In the genomic region with DNA sequence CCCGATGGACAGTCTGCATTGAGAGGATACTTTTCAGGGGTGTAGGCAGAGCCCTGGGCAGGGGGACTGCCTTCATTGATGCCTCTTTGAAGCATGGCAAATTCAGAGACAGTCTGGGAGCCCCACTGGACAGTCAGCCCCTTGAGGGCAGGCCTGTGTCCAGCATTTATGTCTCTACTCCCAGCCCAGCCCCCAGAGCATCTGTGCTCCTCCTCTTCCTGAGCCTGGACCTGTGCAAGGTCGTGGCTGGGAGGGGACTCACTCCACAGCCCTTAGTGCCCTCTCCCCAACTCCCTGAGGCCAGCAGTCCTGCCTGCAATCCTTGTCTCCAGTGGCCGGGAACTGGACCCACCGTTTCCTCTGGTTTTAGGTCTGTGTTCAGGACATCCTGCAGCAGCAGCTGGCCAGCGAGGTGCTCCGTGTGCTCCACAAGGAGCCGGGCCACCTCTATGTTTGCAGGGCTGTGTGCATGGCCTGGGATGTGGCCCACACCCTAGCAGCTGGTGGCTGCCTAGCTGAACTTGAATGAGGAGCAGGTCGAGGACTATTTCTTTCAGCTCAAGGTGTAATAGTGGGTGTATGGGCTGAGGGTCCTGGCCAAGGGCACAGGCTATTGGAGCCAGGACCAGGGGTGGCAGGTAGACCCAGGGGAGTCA, we compare ENCODE assay signal across 13 cellular contexts. TPM values are rescaled to one million over a fixed set of nuclear protein-coding genes. Genes with fewer than 3 reads are reported as not detected.
DNase-seq lines count a peak whose midpoint lies in the region; ATAC-seq, FAIRE-seq and TF ChIP-seq lines count a peak whose summit lies in the region.
"Not testable (repeated sequence)": the region's sequence is repeated elsewhere in the genome, so short reads cannot be mapped to it uniquely, and the experiment has no call there.
"Had no signal": no experiment of that assay in that cellular context is flagged by ENCODE, and none has a peak within 500 bp of the region (broad histone marks: within the 10 kb centered on the region; RNA-seq: fewer than 3 reads in every experiment).

No MANE protein-coding gene starts in this region.

- not testable (repeated sequence) for H3K36me3 Mint-ChIP-seq in endodermal cell (ENCODE audit: low read depth)

- TF ChIP-seq CTCF in bronchial epithelial cell (IDR thresholded peaks at IDR 0.05; ENCODE audit: insufficient read depth, low read length, severe bottlenecking); endodermal cell (conservative IDR thresholded peaks at IDR 0.05); mucosa of descending colon (IDR thresholded peaks at IDR 0.05): not testable (repeated sequence)

- H3K9me3 Mint-ChIP-seq in endodermal cell: not testable (repeated sequence)

- not testable (repeated sequence) for H3K4me1 ChIP-seq in endodermal cell (ENCODE audit: control insufficient read depth, insufficient read depth, low read length); mucosa of descending colon (ENCODE audit: low read depth)

- H3K9ac ChIP-seq in endodermal cell (ENCODE audit: extremely low read depth, low read length, poor library complexity, severe bottlenecking): not testable (repeated sequence)

- H3K4me1 Mint-ChIP-seq in endodermal cell: not testable (repeated sequence)

- H3K9me3 ChIP-seq in endodermal cell (ENCODE audit: control insufficient read depth, low read length); mucosa of descending colon: not testable (repeated sequence)

- H3K4me3 Mint-ChIP-seq in endodermal cell: not testable (repeated sequence)

- peak; percentile 92 for FAIRE-seq in HTR-8/SVneo (lab: Jason Lieb, UNC)
- peak; percentile 94 for FAIRE-seq in bronchial epithelial cell (lab: Jason Lieb, UNC)

- not testable (repeated sequence) for H3K27me3 ChIP-seq in bronchial epithelial cell (ENCODE audit: control insufficient read depth, insufficient read depth, low read length); endodermal cell (ENCODE audit: control insufficient read depth, insufficient read depth, low read length, poor library complexity, severe bottlenecking)

- WGBS in endodermal cell (ENCODE audit: insufficient coverage in 1 of 2, insufficient read length in 1 of 2), 2 experiments: 89% methylated on average over 2 of the region's 8 CpGs; no CpG with 5 or more reads in 1 of the 2 experiments

- H3K27ac Mint-ChIP-seq in endodermal cell: not testable (repeated sequence)

- H3K4me3 ChIP-seq in bronchial epithelial cell (ENCODE audit: low read depth, low read length); endodermal cell (ENCODE audit: low read length); mucosa of descending colon: not testable (repeated sequence)

- peak; percentile 73 for ATAC-seq in left colon
- ATAC-seq in mucosa of descending colon: peak; percentile 56

- not testable (repeated sequence) for H3K27me3 Mint-ChIP-seq in endodermal cell (ENCODE audit: insufficient read depth)

- not testable (repeated sequence) for DNase-seq in HTR-8/SVneo (ENCODE audit: insufficient read length, low spot score); bronchial epithelial cell (ENCODE audit: low read depth); left colon; mucosa of descending colon
- peak; percentile 26 for DNase-seq in endodermal cell

- H3K36me3 ChIP-seq in bronchial epithelial cell (ENCODE audit: control insufficient read depth, insufficient read depth, low read length); endodermal cell (ENCODE audit: control insufficient read depth, insufficient read depth, low read length); mucosa of descending colon (ENCODE audit: low read depth): not testable (repeated sequence)

- intact Hi-C loops in left colon (cut with DNase I, micrococcal nuclease); mucosa of descending colon (cut with DNase I, micrococcal nuclease): not testable (repeated sequence)

- H3K27ac ChIP-seq in endodermal cell (ENCODE audit: low read depth, low read length): not testable (repeated sequence)

RNA-seq across cellular contexts. Expression of a gene that starts 22.6 kb away (rescaled TPM):
- total RNA-seq in bronchial epithelial cell (under 0.01 and 0.26 TPM in 2 replicates), endodermal cell (not detected), left colon (10 to 100 TPM; 35.5 to 46.2 TPM), mucosa of descending colon (10 to 100 TPM; 14.3 to 55.3 (median 26.6) TPM)
- polyA plus RNA-seq in endodermal cell (2013, experiment 1 of 2): not detected
- not detected for polyA plus RNA-seq in endodermal cell (2013, experiment 2 of 2)
- total RNA-seq: A673; CD4-positive, alpha-beta memory T cell; CD4-positive, CD25-positive, alpha-beta regulatory T cell; CD8-positive, alpha-beta memory T cell; Daoy; G401 had no signal
- polyA plus RNA-seq: AG04450; CD14-positive monocyte; CD4-positive, alpha-beta memory T cell; CD8-positive, alpha-beta memory T cell had no signal

Comparison
In these comparisons a context has a peak if more than half of its experiments do, and no peak if none do; other contexts are left out.
1. RNA of a gene that starts 22.6 kb away (total RNA-seq): 35.5 to 46.2 TPM in left colon and 14.3 to 55.3 TPM in mucosa of descending colon; under 0.01 to 0.26 TPM in bronchial epithelial cell and not detected in endodermal cell; every median in the first group is over 10 times any median in the second.